Comparison of ENCODE assay signal across 1 cellular context in genomic region chr16:11231367-11231970, GRCh38.
TF ChIP-seq lines count a peak whose summit lies in the region.

No MANE protein-coding gene starts in this region.

TF ChIP-seq in HepG2, 621 proteins besides CTCF, POLR2A, EP300 and RAD21 (continued from another document):
- 0 out of 2 replicates have a peak, but pooled peaks have one; percentile 10 for TF ChIP-seq MYC (CRISPR knock-in tag; IDR thresholded peaks at IDR 0.05; ENCODE audit: borderline replicate concordance)
- TF ChIP-seq ZNF350 (CRISPR knock-in tag; IDR thresholded peaks at IDR 0.05; ENCODE audit: borderline replicate concordance, low read depth), result no peak
- peak; percentile 25; the same call in 1 of the 2 replicates for TF ChIP-seq TFDP1 (CRISPR knock-in tag; IDR thresholded peaks at IDR 0.05; ENCODE audit: borderline replicate concordance)
- peak; percentile 34; the same call in 1 of the 2 replicates for TF ChIP-seq TGIF2 (CRISPR knock-in tag; IDR thresholded peaks at IDR 0.05)
- TF ChIP-seq ZNF296 (CRISPR knock-in tag; conservative IDR thresholded peaks at IDR 0.05), result no peak
